ENCODE assay signal across 1 cellular context in the genomic region with DNA sequence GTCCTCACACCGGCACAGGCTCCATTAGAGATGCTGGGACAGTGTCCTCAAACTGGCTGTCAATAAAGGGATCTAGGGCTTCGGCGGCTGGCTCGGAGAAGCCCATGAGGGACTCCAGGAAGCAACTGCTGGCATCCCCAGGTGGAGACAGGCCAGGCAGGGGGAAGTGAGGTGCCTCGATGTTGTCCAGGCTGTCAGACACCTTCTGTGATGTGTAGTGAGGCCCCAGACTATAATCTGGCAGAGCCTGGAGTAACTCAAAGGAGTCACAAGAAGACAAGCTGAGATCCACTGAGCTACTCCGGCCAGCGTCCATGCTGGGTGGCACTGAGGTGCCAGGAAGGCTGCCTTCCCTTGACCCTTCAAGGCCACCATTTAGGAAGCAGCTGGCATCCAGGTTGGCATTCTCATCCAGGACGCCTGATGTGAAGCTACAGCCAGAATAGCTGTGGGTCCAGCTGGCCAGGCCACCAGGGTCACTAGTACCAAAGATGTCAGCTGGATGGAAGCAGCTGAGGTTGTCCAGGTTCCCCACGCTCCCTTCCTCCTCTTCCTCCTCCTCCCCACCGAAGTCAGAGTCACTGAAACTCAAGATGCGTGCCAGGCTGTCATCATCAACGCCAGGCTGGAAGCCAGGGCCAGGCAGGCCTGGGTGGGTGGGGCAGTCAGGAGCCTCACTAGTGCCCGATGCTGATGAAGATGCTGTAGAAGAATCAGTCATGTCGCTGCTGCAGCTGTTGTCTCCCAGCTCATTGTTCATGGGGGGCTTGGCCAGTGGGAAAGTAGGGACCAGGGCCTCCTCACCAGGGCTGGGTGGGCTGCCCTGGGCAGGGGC.
TF ChIP-seq lines count a peak whose summit lies in the region.

No MANE protein-coding gene starts in this region.

TF ChIP-seq in GM12878, 131 proteins besides CTCF, POLR2A, EP300 and RAD21:
- TF ChIP-seq SREBF2 (IDR thresholded peaks at IDR 0.05; ENCODE audit: low read length) (no peak), POLR2AphosphoS2 (IDR thresholded peaks at IDR 0.05; ENCODE audit: low read depth, low read length) (peak; percentile 56; the same call in 1 of the 2 replicates)
